In the genomic region with DNA sequence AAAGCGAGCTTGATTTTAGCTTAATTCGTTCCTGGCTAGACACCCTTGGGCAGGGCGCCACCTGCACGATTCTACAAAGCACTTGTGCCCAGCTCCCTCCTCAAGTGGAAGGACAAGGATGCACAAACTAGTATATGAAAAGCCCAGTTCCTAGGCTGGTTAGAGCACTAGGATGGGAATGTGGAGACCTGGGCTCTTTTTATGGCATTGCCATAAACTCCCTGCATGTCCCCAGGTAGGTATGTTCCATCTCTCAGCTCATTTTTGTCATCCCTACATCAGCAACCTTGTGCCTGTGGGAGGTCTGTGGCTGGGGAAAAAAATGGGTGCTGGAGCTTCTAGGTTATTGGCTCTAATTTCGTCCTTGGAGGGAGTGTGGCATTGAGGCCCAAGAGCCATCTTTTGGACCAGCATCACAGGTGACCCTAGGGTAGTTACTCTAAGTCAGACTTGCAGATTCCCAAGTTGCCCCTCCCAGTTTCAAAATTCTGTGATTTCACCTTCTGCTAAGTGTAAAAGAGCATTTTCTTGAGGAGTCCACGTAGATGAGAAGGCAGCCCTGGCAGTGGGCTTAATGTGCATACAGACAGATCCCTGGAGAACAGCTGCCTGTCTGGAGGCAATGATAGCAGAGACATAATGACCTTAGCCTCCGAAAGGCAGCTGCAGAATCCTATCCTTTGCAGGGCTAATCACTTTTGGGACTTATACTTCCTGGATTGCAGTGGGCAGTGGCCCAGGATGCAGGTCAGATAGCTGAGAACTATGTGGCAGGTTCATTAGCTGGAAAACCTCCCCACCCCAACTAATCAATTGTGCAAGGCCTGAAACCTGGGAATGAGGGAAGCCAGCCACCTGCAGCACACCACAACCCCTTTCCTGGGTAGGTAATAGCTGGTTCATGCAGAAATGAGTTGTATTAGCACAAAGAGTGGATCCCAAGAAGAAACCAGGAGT, we compare ENCODE assay signal across 15 cellular contexts. TPM values are rescaled to one million over a fixed set of nuclear protein-coding genes. Genes with fewer than 3 reads are reported as not detected.
DNase-seq lines count a peak whose midpoint lies in the region; ATAC-seq and TF ChIP-seq lines count a peak whose summit lies in the region.
"Had no signal": no experiment of that assay in that cellular context is flagged by ENCODE, and none has a peak within 500 bp of the region (broad histone marks: within the 10 kb centered on the region; RNA-seq: fewer than 3 reads in every experiment).

No MANE protein-coding gene starts in this region.

- H3K27me3 ChIP-seq in right atrium auricular region (no peaks in the 10 kb centered on the region), WERI-Rb-1 (ENCODE audit: insufficient read depth, low read depth, severe bottlenecking) (no peaks in the 10 kb centered on the region)
- H3K27me3 ChIP-seq: SJSA1 had no signal

- no peaks in the 10 kb centered on the region for H3K36me3 ChIP-seq in right atrium auricular region
- H3K36me3 ChIP-seq in WERI-Rb-1, result no peaks in the 10 kb centered on the region
- H3K36me3 ChIP-seq: SJSA1 had no signal

- peak overlapping the region; percentile 59 for H3K27ac Mint-ChIP-seq in nephron progenitor cell
- H3K27ac Mint-ChIP-seq: CD8-positive, alpha-beta T cell; T-cell had no signal

- H3K27ac ChIP-seq in right atrium auricular region, result no peak overlapping the region
- no peak overlapping the region for H3K27ac ChIP-seq in WERI-Rb-1
- H3K27ac ChIP-seq: SJSA1 had no signal

- ATAC-seq in Right ventricle myocardium inferior (no peak), GM19397 (IDR thresholded peaks at IDR 0.05; ENCODE audit: unreplicated experiment) (no peak), GM21381 (IDR thresholded peaks at IDR 0.05; ENCODE audit: unreplicated experiment) (no peak)
- ATAC-seq: CD8-positive, alpha-beta T cell; HCT116; T-cell had no signal

- no peaks in the 10 kb centered on the region for H3K4me1 ChIP-seq in right atrium auricular region
- H3K4me1 ChIP-seq: SJSA1 had no signal

- peaks cover 15% of the 10 kb centered on the region for H3K27me3 Mint-ChIP-seq in nephron progenitor cell (ENCODE audit: low read depth, poor library complexity)
- H3K27me3 Mint-ChIP-seq: T-cell had no signal

- H3K4me3 Mint-ChIP-seq in nephron progenitor cell, result no peak overlapping the region
- H3K4me3 Mint-ChIP-seq: CD8-positive, alpha-beta T cell; T-cell had no signal

- TF ChIP-seq CTCF in right atrium auricular region (IDR thresholded peaks at IDR 0.05) (no peak), WERI-Rb-1 (IDR thresholded peaks at IDR 0.05; ENCODE audit: low read depth, low read length) (no peak), nephron progenitor cell (IDR thresholded peaks at IDR 0.05) (no peak)

- H3K4me3 ChIP-seq in right atrium auricular region, result no peak overlapping the region
- H3K4me3 ChIP-seq in WERI-Rb-1 (ENCODE audit: low read depth, low read length), result no peak overlapping the region
- H3K4me3 ChIP-seq: SJSA1 had no signal

- H3K9me3 ChIP-seq in right atrium auricular region, result no peaks in the 10 kb centered on the region
- no peaks in the 10 kb centered on the region for H3K9me3 ChIP-seq in WERI-Rb-1 (ENCODE audit: severe bottlenecking)
- H3K9me3 ChIP-seq: SJSA1 had no signal

- no peaks in the 10 kb centered on the region for H3K9me3 Mint-ChIP-seq in nephron progenitor cell
- H3K9me3 Mint-ChIP-seq: CD8-positive, alpha-beta T cell; T-cell had no signal

- no peaks in the 10 kb centered on the region for H3K36me3 Mint-ChIP-seq in nephron progenitor cell (ENCODE audit: low read depth)
- H3K36me3 Mint-ChIP-seq: CD8-positive, alpha-beta T cell; T-cell had no signal

- no peaks in the 10 kb centered on the region for H3K4me1 Mint-ChIP-seq in nephron progenitor cell
- H3K4me1 Mint-ChIP-seq: T-cell had no signal

- DNase-seq in right atrium auricular region (ENCODE audit: low spot score) (peak; percentile 46), Right ventricle myocardium inferior (ENCODE audit: missing footprints) (no peak), WERI-Rb-1 (peak; percentile 41), nephron progenitor cell (no peak), DMS53 treated with DMSO at 0.1 percent for 48 hours (lab: John Stamatoyannopoulos, UW; ENCODE audit: unreplicated experiment) (no peak)
- DNase-seq: NCI-H1436, NCI-H2081 treated with DMSO at 0.1 percent for 48 hours, NCI-H345, NCI-H748 treated with DMSO at 0.1 percent for 48 hours, T-cell had no signal

- intact Hi-C loops in Right ventricle myocardium inferior (cut with DNase I), result no loop called here

RNA-seq across cellular contexts. Expression of gene BDKRB2, which starts 47.6 kb away (rescaled TPM):
- total RNA-seq in right atrium auricular region (1 to 10 TPM; 1.7 to 2.9 TPM), Right ventricle myocardium inferior (0.76 TPM)
- total RNA-seq: CD8-positive, alpha-beta T cell had no signal

Comparison
In these comparisons a context has a peak if more than half of its experiments do, and no peak if none do; other contexts are left out.
1. DNase-seq: peak in right atrium auricular region (single experiment) and WERI-Rb-1 (single experiment); none in Right ventricle myocardium inferior (single experiment), nephron progenitor cell (single experiment) and DMS53 treated with DMSO at 0.1 percent for 48 hours (single experiment).